Comparison of ENCODE assay signal across 1 cellular context in the genomic region with DNA sequence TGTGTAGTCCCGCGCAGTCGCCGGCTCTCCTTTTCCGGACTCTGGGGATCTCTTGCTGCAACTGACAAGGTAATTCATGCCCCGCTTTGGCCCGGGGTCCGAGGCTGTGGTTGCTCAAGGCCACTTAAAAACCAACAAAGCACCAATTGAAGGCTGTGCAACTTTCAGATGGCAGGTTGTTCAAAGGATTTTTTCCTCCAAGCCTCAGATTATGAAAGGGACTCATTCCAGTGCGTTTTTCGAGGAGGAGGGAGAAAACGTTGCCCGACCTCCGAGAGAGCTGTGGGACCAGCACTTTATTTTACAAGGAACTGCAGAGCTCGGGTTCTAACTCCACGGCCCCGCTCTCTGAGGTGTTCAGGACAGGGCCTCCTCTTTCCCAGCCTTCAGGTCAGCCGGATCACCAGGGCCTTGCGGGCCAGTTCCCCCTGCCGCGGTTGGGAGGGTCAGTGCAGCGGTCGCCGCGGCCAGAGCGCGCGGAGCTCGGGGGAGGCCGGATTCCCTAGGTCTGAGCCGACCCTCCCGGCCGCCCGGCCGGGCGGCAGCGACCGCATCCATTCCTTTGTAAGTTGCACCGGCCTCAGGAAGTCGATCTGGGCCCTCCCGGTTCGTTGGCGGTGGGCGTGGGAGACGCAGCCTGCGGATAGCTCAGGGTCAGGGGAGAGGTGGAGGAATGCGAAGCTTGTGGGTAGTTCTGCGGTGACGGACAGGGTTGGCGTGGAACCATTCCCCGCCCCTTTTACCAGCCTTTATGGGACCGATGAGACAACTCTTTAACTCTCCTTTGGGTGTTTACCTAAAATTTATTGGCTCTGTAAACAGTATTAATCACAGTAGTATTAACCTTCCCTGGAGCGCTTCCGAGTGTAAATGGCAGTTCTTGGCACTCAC.
TF ChIP-seq lines count a peak whose summit lies in the region.

No MANE protein-coding gene starts in this region.

TF ChIP-seq in HepG2, 621 proteins besides CTCF, POLR2A, EP300 and RAD21 (continued from another document and continues in another):
- TF ChIP-seq, protein P1, sequence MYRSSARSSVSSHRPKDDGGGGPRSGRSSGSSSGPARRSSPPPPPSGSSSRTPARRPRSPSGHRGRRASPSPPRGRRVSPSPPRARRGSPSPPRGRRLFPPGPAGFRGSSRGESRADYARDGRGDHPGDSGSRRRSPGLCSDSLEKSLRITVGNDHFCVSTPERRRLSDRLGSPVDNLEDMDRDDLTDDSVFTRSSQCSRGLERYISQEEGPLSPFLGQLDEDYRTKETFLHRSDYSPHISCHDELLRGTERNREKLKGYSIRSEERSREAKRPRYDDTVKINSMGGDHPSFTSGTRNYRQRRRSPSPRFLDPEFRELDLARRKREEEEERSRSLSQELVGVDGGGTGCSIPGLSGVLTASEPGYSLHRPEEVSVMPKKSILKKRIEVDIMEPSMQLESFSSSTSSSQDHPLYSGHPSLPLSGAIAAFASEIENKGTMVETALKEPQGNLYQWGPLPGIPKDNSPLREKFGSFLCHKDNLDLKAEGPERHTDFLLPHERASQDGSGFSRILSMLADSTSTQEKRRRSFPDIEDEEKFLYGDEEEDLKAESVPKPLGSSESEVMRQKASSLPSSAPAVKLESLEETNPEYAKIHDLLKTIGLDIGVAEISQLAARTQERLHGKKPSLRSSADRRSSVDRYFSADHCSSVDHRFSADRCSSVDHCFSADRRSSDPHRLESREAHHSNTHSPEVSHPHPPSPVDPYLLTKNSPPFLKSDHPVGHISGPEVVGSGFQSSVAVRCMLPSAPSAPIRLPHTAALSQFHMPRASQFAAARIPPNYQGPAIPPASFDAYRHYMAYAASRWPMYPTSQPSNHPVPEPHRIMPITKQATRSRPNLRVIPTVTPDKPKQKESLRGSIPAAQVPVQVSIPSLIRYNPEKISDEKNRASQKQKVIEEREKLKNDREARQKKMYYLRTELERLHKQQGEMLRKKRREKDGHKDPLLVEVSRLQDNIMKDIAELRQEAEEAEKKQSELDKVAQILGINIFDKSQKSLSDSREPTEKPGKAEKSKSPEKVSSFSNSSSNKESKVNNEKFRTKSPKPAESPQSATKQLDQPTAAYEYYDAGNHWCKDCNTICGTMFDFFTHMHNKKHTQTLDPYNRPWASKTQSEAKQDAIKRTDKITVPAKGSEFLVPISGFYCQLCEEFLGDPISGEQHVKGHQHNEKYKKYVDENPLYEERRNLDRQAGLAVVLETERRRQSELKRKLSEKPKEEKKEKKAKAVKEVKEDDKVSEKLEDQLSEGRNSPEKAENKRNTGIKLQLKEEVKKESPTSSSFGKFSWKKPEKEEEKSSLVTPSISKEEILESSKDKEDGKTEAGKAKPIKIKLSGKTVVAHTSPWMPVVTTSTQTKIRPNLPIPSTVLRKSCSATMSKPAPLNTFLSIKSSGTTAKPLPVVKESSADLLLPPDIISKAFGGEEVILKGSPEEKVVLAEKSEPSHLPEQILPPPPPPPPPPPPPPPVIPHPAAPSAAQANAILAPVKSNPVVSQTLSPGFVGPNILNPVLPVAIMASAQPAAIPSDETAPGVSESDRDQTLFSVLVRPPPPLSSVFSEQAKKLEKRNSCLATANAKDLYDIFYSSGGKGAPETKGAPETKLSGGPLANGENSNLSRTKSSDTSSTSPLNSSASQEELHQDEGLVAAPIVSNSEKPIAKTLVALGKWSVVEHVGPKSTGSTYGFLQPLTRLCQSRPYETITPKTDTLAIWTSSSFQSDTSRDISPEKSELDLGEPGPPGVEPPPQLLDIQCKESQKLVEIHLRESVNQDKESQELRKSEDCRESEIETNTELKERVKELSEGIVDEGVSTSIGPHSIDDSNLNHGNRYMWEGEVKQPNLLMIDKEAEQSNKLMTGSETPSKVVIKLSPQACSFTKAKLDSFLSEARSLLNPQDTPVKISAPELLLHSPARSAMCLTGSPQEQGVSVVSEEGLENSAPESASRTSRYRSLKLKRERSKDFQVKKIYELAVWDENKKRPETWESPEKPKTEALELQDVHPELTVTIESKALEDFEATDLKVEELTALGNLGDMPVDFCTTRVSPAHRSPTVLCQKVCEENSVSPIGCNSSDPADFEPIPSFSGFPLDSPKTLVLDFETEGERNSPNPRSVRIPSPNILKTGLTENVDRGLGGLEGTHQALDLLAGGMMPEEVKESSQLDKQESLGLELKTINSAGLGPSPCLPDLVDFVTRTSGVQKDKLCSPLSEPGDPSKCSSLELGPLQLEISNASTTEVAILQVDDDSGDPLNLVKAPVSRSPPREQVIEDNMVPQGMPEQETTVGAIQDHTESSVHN (CRISPR knock-in tag; IDR thresholded peaks at IDR 0.05) = no peak
- 0 out of 2 replicates have a peak, but pooled peaks have one; percentile 20 for TF ChIP-seq TCF7 (IDR thresholded peaks at IDR 0.05; ENCODE audit: low read depth)
- no peak for TF ChIP-seq IKZF1 (IDR thresholded peaks at IDR 0.05)
- peak; percentile 90 for TF ChIP-seq SP5 (CRISPR knock-in tag; IDR thresholded peaks at IDR 0.05; ENCODE audit: borderline replicate concordance, low read depth)
- TF ChIP-seq JUNB (CRISPR knock-in tag; IDR thresholded peaks at IDR 0.05; ENCODE audit: borderline replicate concordance) = no peak
- TF ChIP-seq KMT2A (CRISPR knock-in tag; IDR thresholded peaks at IDR 0.05) = peak; percentile 84; the same call in 1 of the 2 replicates
- TF ChIP-seq SRF (IDR thresholded peaks at IDR 0.05; ENCODE audit: low read depth, low read length) = no peak
- no peak for TF ChIP-seq MEIS1 (CRISPR knock-in tag; IDR thresholded peaks at IDR 0.05; ENCODE audit: borderline replicate concordance)
- TF ChIP-seq GTF2F1 (IDR thresholded peaks at IDR 0.05; ENCODE audit: low read length) = no peak
- no peak for TF ChIP-seq ZNF652 (CRISPR knock-in tag; IDR thresholded peaks at IDR 0.05; ENCODE audit: borderline replicate concordance, low read depth)
- TF ChIP-seq, protein P2, sequence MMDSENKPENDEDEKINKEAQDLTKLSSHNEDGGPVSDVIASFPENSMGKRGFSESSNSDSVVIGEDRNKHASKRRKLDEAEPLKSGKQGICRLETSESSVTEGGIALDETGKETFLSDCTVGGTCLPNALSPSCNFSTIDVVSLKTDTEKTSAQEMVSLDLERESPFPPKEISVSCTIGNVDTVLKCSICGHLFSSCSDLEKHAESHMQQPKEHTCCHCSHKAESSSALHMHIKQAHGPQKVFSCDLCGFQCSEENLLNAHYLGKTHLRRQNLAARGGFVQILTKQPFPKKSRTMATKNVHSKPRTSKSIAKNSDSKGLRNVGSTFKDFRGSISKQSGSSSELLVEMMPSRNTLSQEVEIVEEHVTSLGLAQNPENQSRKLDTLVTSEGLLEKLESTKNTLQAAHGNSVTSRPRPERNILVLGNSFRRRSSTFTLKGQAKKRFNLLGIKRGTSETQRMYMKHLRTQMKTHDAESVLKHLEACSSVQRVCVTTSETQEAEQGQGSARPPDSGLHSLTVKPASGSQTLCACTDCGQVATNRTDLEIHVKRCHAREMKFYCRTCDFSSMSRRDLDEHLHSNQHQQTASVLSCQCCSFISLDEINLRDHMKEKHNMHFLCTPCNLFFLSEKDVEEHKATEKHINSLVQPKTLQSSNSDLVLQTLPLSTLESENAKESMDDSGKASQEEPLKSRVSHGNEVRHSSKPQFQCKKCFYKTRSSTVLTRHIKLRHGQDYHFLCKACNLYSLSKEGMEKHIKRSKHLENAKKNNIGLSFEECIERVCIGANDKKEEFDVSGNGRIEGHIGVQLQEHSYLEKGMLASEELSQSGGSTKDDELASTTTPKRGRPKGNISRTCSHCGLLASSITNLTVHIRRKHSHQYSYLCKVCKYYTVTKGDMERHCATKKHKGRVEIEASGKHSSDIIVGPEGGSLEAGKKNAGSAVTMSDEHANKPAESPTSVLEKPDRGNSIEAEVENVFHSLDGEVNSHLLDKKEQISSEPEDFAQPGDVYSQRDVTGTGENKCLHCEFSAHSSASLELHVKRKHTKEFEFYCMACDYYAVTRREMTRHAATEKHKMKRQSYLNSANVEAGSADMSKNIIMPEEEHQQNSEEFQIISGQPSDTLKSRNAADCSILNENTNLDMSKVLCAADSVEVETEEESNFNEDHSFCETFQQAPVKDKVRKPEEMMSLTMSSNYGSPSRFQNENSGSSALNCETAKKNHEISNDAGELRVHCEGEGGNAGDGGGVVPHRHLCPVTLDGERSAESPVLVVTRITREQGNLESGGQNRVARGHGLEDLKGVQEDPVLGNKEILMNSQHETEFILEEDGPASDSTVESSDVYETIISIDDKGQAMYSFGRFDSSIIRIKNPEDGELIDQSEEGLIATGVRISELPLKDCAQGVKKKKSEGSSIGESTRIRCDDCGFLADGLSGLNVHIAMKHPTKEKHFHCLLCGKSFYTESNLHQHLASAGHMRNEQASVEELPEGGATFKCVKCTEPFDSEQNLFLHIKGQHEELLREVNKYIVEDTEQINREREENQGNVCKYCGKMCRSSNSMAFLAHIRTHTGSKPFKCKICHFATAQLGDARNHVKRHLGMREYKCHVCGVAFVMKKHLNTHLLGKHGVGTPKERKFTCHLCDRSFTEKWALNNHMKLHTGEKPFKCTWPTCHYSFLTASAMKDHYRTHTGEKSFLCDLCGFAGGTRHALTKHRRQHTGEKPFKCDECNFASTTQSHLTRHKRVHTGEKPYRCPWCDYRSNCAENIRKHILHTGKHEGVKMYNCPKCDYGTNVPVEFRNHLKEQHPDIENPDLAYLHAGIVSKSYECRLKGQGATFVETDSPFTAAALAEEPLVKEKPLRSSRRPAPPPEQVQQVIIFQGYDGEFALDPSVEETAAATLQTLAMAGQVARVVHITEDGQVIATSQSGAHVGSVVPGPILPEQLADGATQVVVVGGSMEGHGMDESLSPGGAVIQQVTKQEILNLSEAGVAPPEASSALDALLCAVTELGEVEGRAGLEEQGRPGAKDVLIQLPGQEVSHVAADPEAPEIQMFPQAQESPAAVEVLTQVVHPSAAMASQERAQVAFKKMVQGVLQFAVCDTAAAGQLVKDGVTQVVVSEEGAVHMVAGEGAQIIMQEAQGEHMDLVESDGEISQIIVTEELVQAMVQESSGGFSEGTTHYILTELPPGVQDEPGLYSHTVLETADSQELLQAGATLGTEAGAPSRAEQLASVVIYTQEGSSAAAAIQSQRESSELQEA (CRISPR knock-in tag; IDR thresholded peaks at IDR 0.05; ENCODE audit: not compliant biosample characterization) = peak; percentile 67
- TF ChIP-seq, protein P3, sequence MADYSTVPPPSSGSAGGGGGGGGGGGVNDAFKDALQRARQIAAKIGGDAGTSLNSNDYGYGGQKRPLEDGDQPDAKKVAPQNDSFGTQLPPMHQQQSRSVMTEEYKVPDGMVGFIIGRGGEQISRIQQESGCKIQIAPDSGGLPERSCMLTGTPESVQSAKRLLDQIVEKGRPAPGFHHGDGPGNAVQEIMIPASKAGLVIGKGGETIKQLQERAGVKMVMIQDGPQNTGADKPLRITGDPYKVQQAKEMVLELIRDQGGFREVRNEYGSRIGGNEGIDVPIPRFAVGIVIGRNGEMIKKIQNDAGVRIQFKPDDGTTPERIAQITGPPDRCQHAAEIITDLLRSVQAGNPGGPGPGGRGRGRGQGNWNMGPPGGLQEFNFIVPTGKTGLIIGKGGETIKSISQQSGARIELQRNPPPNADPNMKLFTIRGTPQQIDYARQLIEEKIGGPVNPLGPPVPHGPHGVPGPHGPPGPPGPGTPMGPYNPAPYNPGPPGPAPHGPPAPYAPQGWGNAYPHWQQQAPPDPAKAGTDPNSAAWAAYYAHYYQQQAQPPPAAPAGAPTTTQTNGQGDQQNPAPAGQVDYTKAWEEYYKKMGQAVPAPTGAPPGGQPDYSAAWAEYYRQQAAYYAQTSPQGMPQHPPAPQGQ (CRISPR knock-in tag; IDR thresholded peaks at IDR 0.05; ENCODE audit: borderline replicate concordance) = no peak
- no peak for TF ChIP-seq HCFC1 (IDR thresholded peaks at IDR 0.05; ENCODE audit: low read depth, low read length)
- TF ChIP-seq, protein P4, sequence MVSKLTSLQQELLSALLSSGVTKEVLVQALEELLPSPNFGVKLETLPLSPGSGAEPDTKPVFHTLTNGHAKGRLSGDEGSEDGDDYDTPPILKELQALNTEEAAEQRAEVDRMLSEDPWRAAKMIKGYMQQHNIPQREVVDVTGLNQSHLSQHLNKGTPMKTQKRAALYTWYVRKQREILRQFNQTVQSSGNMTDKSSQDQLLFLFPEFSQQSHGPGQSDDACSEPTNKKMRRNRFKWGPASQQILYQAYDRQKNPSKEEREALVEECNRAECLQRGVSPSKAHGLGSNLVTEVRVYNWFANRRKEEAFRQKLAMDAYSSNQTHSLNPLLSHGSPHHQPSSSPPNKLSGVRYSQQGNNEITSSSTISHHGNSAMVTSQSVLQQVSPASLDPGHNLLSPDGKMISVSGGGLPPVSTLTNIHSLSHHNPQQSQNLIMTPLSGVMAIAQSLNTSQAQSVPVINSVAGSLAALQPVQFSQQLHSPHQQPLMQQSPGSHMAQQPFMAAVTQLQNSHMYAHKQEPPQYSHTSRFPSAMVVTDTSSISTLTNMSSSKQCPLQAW (CRISPR knock-in tag; IDR thresholded peaks at IDR 0.05) = peak; percentile 62
- TF ChIP-seq ISX (CRISPR knock-in tag; conservative IDR thresholded peaks at IDR 0.05) = 0 out of 2 replicates have a peak, but pooled peaks have one; percentile 63
- no peak for TF ChIP-seq ZMYM2 (CRISPR knock-in tag; IDR thresholded peaks at IDR 0.05)
- TF ChIP-seq EZH2 (conservative IDR thresholded peaks at IDR 0.05; ENCODE audit: low read depth, low read length) = no peak
- TF ChIP-seq ZMAT3 (CRISPR knock-in tag; conservative IDR thresholded peaks at IDR 0.05) = peak; percentile 82
- no peak for TF ChIP-seq GFI1 (CRISPR knock-in tag; IDR thresholded peaks at IDR 0.05; ENCODE audit: borderline replicate concordance)
- TF ChIP-seq ZFY (CRISPR knock-in tag; IDR thresholded peaks at IDR 0.05) = peak; percentile 83
- TF ChIP-seq, protein P5, sequence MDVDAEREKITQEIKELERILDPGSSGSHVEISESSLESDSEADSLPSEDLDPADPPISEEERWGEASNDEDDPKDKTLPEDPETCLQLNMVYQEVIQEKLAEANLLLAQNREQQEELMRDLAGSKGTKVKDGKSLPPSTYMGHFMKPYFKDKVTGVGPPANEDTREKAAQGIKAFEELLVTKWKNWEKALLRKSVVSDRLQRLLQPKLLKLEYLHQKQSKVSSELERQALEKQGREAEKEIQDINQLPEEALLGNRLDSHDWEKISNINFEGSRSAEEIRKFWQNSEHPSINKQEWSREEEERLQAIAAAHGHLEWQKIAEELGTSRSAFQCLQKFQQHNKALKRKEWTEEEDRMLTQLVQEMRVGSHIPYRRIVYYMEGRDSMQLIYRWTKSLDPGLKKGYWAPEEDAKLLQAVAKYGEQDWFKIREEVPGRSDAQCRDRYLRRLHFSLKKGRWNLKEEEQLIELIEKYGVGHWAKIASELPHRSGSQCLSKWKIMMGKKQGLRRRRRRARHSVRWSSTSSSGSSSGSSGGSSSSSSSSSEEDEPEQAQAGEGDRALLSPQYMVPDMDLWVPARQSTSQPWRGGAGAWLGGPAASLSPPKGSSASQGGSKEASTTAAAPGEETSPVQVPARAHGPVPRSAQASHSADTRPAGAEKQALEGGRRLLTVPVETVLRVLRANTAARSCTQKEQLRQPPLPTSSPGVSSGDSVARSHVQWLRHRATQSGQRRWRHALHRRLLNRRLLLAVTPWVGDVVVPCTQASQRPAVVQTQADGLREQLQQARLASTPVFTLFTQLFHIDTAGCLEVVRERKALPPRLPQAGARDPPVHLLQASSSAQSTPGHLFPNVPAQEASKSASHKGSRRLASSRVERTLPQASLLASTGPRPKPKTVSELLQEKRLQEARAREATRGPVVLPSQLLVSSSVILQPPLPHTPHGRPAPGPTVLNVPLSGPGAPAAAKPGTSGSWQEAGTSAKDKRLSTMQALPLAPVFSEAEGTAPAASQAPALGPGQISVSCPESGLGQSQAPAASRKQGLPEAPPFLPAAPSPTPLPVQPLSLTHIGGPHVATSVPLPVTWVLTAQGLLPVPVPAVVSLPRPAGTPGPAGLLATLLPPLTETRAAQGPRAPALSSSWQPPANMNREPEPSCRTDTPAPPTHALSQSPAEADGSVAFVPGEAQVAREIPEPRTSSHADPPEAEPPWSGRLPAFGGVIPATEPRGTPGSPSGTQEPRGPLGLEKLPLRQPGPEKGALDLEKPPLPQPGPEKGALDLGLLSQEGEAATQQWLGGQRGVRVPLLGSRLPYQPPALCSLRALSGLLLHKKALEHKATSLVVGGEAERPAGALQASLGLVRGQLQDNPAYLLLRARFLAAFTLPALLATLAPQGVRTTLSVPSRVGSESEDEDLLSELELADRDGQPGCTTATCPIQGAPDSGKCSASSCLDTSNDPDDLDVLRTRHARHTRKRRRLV (CRISPR knock-in tag; IDR thresholded peaks at IDR 0.05) = no peak
